ENCODE assay signal across 10 cellular contexts in genomic region chr13:94305463-94305862, GRCh38.
DNase-seq lines count a peak whose midpoint lies in the region; ATAC-seq and TF ChIP-seq lines count a peak whose summit lies in the region.
"Had no signal": no experiment of that assay in that cellular context is flagged by ENCODE, and none has a peak within 500 bp of the region (broad histone marks: within the 10 kb centered on the region; RNA-seq: fewer than 3 reads in every experiment).

No MANE protein-coding gene starts in this region.

- CTCF ChIA-PET in RWPE1 (lab: Yijun Ruan, JAX) = no interaction called here

- no peaks in the 10 kb centered on the region for H3K36me3 ChIP-seq in osteoblast (ENCODE audit: insufficient read depth, low read length)
- H3K36me3 ChIP-seq: neutrophil had no signal

- no peak overlapping the region for H2AFZ ChIP-seq in osteoblast (ENCODE audit: low read length)

- no peaks in the 10 kb centered on the region for H3K79me2 ChIP-seq in osteoblast (ENCODE audit: insufficient read depth, low read length)

- peaks cover 33% of the 10 kb centered on the region for H3K4me1 ChIP-seq in osteoblast (ENCODE audit: insufficient read depth, low read length)

- H3K27ac ChIP-seq in RWPE1 (no peak overlapping the region), osteoblast (ENCODE audit: low read depth, low read length) (peak overlapping the region; percentile 66)
- H3K27ac ChIP-seq: neutrophil had no signal

- H4K20me1 ChIP-seq in osteoblast (ENCODE audit: insufficient read depth, low read length) = no peaks in the 10 kb centered on the region

- DNase-seq in COLO829 (ENCODE audit: low spot score) (peak; percentile 60), RWPE1 (ENCODE audit: low spot score) (peak; percentile 28), osteoblast (ENCODE audit: insufficient read length, low spot score, missing footprints) (no peak), NCI-H128 (lab: John Stamatoyannopoulos, UW; ENCODE audit: unreplicated experiment) (no peak), NOMO-1 treated with dmso at 0.1 percent for 144 hours (lab: John Stamatoyannopoulos, UW; ENCODE audit: unreplicated experiment) (no peak), T-helper 2 cell (no peak), middle frontal gyrus (ENCODE audit: extremely low spot score, low spot score) (no peak)
- DNase-seq: effector CD4-positive, alpha-beta T cell had no signal

- no peaks in the 10 kb centered on the region for H3K9me3 ChIP-seq in osteoblast (ENCODE audit: low read depth, low read length)
- H3K9me3 ChIP-seq: neutrophil had no signal

- no peak overlapping the region for H3K4me3 ChIP-seq in osteoblast (ENCODE audit: insufficient read depth, low read length)

- no peaks in the 10 kb centered on the region for H3K27me3 ChIP-seq in osteoblast (ENCODE audit: insufficient read depth, low read length)
- H3K27me3 ChIP-seq: neutrophil had no signal

- POLR2A ChIA-PET in RWPE1 (lab: Yijun Ruan, JAX; ENCODE audit: low non-redundant PET) = no interaction called here

- H3K4me2 ChIP-seq in osteoblast (ENCODE audit: insufficient read depth, low read length) = peak overlapping the region; percentile 18

- no peak for TF ChIP-seq CTCF in RWPE1 (conservative IDR thresholded peaks at IDR 0.05; ENCODE audit: low read depth)
- no peak for TF ChIP-seq CTCF in osteoblast (IDR thresholded peaks at IDR 0.05; ENCODE audit: extremely low read depth, low read depth, low read length)

- peak; percentile 90 for ATAC-seq in esophagus mucosa

Comparison
In these comparisons a context has a peak if more than half of its experiments do, and no peak if none do; other contexts are left out.
1. DNase-seq: peak in COLO829 (single experiment) and RWPE1 (single experiment); none in osteoblast (single experiment), NCI-H128 (single experiment), NOMO-1 treated with dmso at 0.1 percent for 144 hours (single experiment), T-helper 2 cell (0 of 5) and middle frontal gyrus (single experiment).